1 cellular context compared by ENCODE assay signal in genomic region chr7:47414342-47415288, GRCh38.
TF ChIP-seq lines count a peak whose summit lies in the region.

No MANE protein-coding gene starts in this region.

TF ChIP-seq in GM23338, 12 proteins besides CTCF, POLR2A, EP300 and RAD21 (continued from another document):
- TF ChIP-seq ZNF462 (CRISPR knock-in tag; IDR thresholded peaks at IDR 0.05) (no peak), NANOG (IDR thresholded peaks at IDR 0.05; ENCODE audit: borderline replicate concordance) (no peak), ZNF331 (CRISPR knock-in tag; IDR thresholded peaks at IDR 0.05; ENCODE audit: low read depth) (no peak), ETS1 (IDR thresholded peaks at IDR 0.05) (no peak), CREB1 (CRISPR knock-in tag; IDR thresholded peaks at IDR 0.05; ENCODE audit: low read depth) (no peak), STAT1 (IDR thresholded peaks at IDR 0.05; ENCODE audit: unreplicated experiment) (no peak), JUNB (IDR thresholded peaks at IDR 0.05; ENCODE audit: unreplicated experiment) (no peak), REST (IDR thresholded peaks at IDR 0.05; ENCODE audit: unreplicated experiment) (no peak)
